In genomic region chr10:51910596-51910995, GRCh38 we compare ENCODE assay signal across 15 cellular contexts.
DNase-seq lines count a peak whose midpoint lies in the region; ATAC-seq and TF ChIP-seq lines count a peak whose summit lies in the region.
"Had no signal": no experiment of that assay in that cellular context is flagged by ENCODE, and none has a peak within 500 bp of the region (broad histone marks: within the 10 kb centered on the region; RNA-seq: fewer than 3 reads in every experiment).

No MANE protein-coding gene starts in this region.

- ATAC-seq in SK-N-SH treated with all-trans-retinoic acid at 6 μM for 48 hours = no peak
- ATAC-seq in HG02610 (IDR thresholded peaks at IDR 0.05; ENCODE audit: unreplicated experiment) = no peak
- ATAC-seq: CD8-positive, alpha-beta T cell; K562 had no signal

- H3K9me3 Mint-ChIP-seq in endodermal cell (peaks cover 3% of the 10 kb centered on the region), nephron progenitor cell (no peaks in the 10 kb centered on the region), endothelial cell (ENCODE audit: unreplicated experiment) (no peaks in the 10 kb centered on the region)
- H3K9me3 Mint-ChIP-seq: CD14-positive monocyte; CD8-positive, alpha-beta T cell had no signal

- no peak for TF ChIP-seq CTCF in endodermal cell (conservative IDR thresholded peaks at IDR 0.05)
- no peak for TF ChIP-seq CTCF in nephron progenitor cell (IDR thresholded peaks at IDR 0.05)
- TF ChIP-seq CTCF in endothelial cell (IDR thresholded peaks at IDR 0.05; ENCODE audit: unreplicated experiment) = no peak

- H3K4me3 Mint-ChIP-seq in endodermal cell (no peak overlapping the region), nephron progenitor cell (no peak overlapping the region), endothelial cell (ENCODE audit: unreplicated experiment) (no peak overlapping the region)
- H3K4me3 Mint-ChIP-seq: CD14-positive monocyte; CD8-positive, alpha-beta T cell had no signal

- H3K36me3 ChIP-seq in HUES6 (ENCODE audit: control insufficient read depth, insufficient read depth, low read length) (no peaks in the 10 kb centered on the region), endodermal cell (ENCODE audit: control insufficient read depth, insufficient read depth, low read length) (no peaks in the 10 kb centered on the region)
- H3K36me3 ChIP-seq: HAP-1 had no signal

- H3K27me3 ChIP-seq in HUES6 (ENCODE audit: control insufficient read depth, insufficient read depth, low read length) (peaks cover 44% of the 10 kb centered on the region), endodermal cell (ENCODE audit: control insufficient read depth, insufficient read depth, low read length, poor library complexity, severe bottlenecking) (peaks cover 4% of the 10 kb centered on the region)

- H3K4me1 ChIP-seq in HUES6 (ENCODE audit: control insufficient read depth, insufficient read depth, low read length) = peaks cover 62% of the 10 kb centered on the region
- peaks cover 6% of the 10 kb centered on the region for H3K4me1 ChIP-seq in endodermal cell (ENCODE audit: control insufficient read depth, insufficient read depth, low read length)
- H3K4me1 ChIP-seq: HAP-1 had no signal

- H3K4me1 Mint-ChIP-seq in endodermal cell = peaks cover 48% of the 10 kb centered on the region
- peaks cover 60% of the 10 kb centered on the region for H3K4me1 Mint-ChIP-seq in nephron progenitor cell
- peaks cover 26% of the 10 kb centered on the region for H3K4me1 Mint-ChIP-seq in endothelial cell (ENCODE audit: unreplicated experiment)
- H3K4me1 Mint-ChIP-seq: CD14-positive monocyte had no signal

- peaks cover 2% of the 10 kb centered on the region for H3K27me3 Mint-ChIP-seq in endodermal cell (ENCODE audit: insufficient read depth)
- H3K27me3 Mint-ChIP-seq in nephron progenitor cell (ENCODE audit: low read depth, poor library complexity) = peaks cover 3% of the 10 kb centered on the region
- H3K27me3 Mint-ChIP-seq in endothelial cell (ENCODE audit: unreplicated experiment) = peaks cover 1% of the 10 kb centered on the region

- no peak overlapping the region; the same call in 1 of the 2 replicates for H3K27ac ChIP-seq in HUES6 (ENCODE audit: low read depth, low read length)
- no peak overlapping the region for H3K27ac ChIP-seq in endodermal cell (ENCODE audit: low read depth, low read length)
- H3K27ac ChIP-seq: GM23248 had no signal

- H3K9ac ChIP-seq in HUES6 (ENCODE audit: low read length) (peak overlapping the region; percentile 25), endodermal cell (ENCODE audit: extremely low read depth, low read length, poor library complexity, severe bottlenecking) (no peak overlapping the region)
- H3K9ac ChIP-seq: GM23248 had no signal

- H3K36me3 Mint-ChIP-seq in endodermal cell (ENCODE audit: low read depth) (no peaks in the 10 kb centered on the region), nephron progenitor cell (ENCODE audit: low read depth) (no peaks in the 10 kb centered on the region), endothelial cell (ENCODE audit: low read depth, unreplicated experiment) (no peaks in the 10 kb centered on the region)
- H3K36me3 Mint-ChIP-seq: CD14-positive monocyte; CD8-positive, alpha-beta T cell had no signal

- peak; percentile 50 for DNase-seq in endodermal cell
- DNase-seq in nephron progenitor cell = no peak
- DNase-seq in endothelial cell (ENCODE audit: low spot score) = no peak
- DNase-seq: CD8-positive, alpha-beta T cell; COR-L47; DMS153; DMS79 treated with DMSO at 0.1 percent for 48 hours; EL had no signal

- H3K4me3 ChIP-seq in HUES6 (ENCODE audit: low read depth, low read length) = peak overlapping the region; percentile 39
- no peak overlapping the region for H3K4me3 ChIP-seq in endodermal cell (ENCODE audit: low read length)
- H3K4me3 ChIP-seq: GM23248, HAP-1, K562 had no signal

- 42 to 68% methylated on average over 2 to 3 of the region's 3 CpGs for WGBS in endodermal cell (ENCODE audit: insufficient coverage in 1 of 2, insufficient read length in 1 of 2), 2 experiments

- 0 out of 2 replicates have a peak, but pooled peaks cover 2% of the 10 kb centered on the region for H3K9me3 ChIP-seq in HUES6 (ENCODE audit: control insufficient read depth, insufficient read depth, low read depth, low read length)
- peaks cover 8% of the 10 kb centered on the region for H3K9me3 ChIP-seq in endodermal cell (ENCODE audit: control insufficient read depth, low read length)
- H3K9me3 ChIP-seq: HAP-1 had no signal

- H3K27ac Mint-ChIP-seq in endodermal cell (peak overlapping the region; percentile 42), nephron progenitor cell (peak overlapping the region; percentile 1), endothelial cell (ENCODE audit: unreplicated experiment) (no peak overlapping the region)
- H3K27ac Mint-ChIP-seq: CD14-positive monocyte; CD8-positive, alpha-beta T cell had no signal

TF ChIP-seq in SK-N-SH treated with all-trans-retinoic acid at 6 μM for 48 hours, 23 proteins besides CTCF, POLR2A, EP300 and RAD21:
- TF ChIP-seq PATZ1 (CRISPR knock-in tag; IDR thresholded peaks at IDR 0.05; ENCODE audit: borderline replicate concordance) (no peak), ISL1 (CRISPR knock-in tag; IDR thresholded peaks at IDR 0.05) (no peak), TCF4 (CRISPR knock-in tag; IDR thresholded peaks at IDR 0.05; ENCODE audit: borderline replicate concordance) (no peak), ZNF565 (CRISPR knock-in tag; conservative IDR thresholded peaks at IDR 0.05; ENCODE audit: low read depth) (no peak), ZNF70 (CRISPR knock-in tag; IDR thresholded peaks at IDR 0.05) (no peak)
